Comparison of ENCODE assay signal across 13 cellular contexts in genomic region chrX:154731203-154731602, GRCh38. TPM values are rescaled to one million over a fixed set of nuclear protein-coding genes. Genes with fewer than 3 reads are reported as not detected.
DNase-seq lines count a peak whose midpoint lies in the region; ATAC-seq, FAIRE-seq and TF ChIP-seq lines count a peak whose summit lies in the region.
"Had no signal": no experiment of that assay in that cellular context is flagged by ENCODE, and none has a peak within 500 bp of the region (broad histone marks: within the 10 kb centered on the region; RNA-seq: fewer than 3 reads in every experiment).

No MANE protein-coding gene starts in this region.

- peaks cover 67 to 100% (median 96%) of the 10 kb centered on the region in 10 experiments for H3K4me1 ChIP-seq in BLaER1 treated with 17β-estradiol and CSF1 and Interleukin-3, amounts not matched to agents 10 nM and 100 nM
- H3K4me1 ChIP-seq in CD8-positive, alpha-beta T cell (ENCODE audit: insufficient read depth, low read length), result peaks cover 74% of the 10 kb centered on the region

- H4K20me1 ChIP-seq in BLaER1 treated with 17β-estradiol and CSF1 and Interleukin-3, amounts not matched to agents 10 nM and 100 nM, result no peaks in the 10 kb centered on the region

- H3K4me3 Mint-ChIP-seq in CD8-positive, alpha-beta T cell, result peak overlapping the region; percentile 13
- peak overlapping the region; percentile 70 for H3K4me3 Mint-ChIP-seq in activated T-helper 17 cell treated with anti-CD3 and anti-CD28 coated beads, Interleukin-2, amount 50 U/mL, for 72 hours
- H3K4me3 Mint-ChIP-seq in natural killer cell, result peak overlapping the region; percentile 76
- H3K4me3 Mint-ChIP-seq: activated B cell treated with CpG ODN at 0.5 μM for 24 hours had no signal

- ATAC-seq in CD8-positive, alpha-beta T cell, result peak; percentile 47
- ATAC-seq in activated T-helper 17 cell treated with anti-CD3 and anti-CD28 coated beads, Interleukin-2, amount 50 U/mL, for 72 hours (replicated peaks), result no peak
- peak; percentile 47 to 72 (median 67) for ATAC-seq in natural killer cell
- ATAC-seq in left colon, result no peak

- H3K9ac ChIP-seq in BLaER1 treated with 17β-estradiol and CSF1 and Interleukin-3, amounts not matched to agents 10 nM and 100 nM, result no peak overlapping the region
- H3K9ac ChIP-seq: SK-N-SH had no signal

- TF ChIP-seq CTCF in CD8-positive, alpha-beta T cell (IDR thresholded peaks at IDR 0.05), result no peak
- no peak for TF ChIP-seq CTCF in natural killer cell (IDR thresholded peaks at IDR 0.05)

- peaks cover 0 to 11% (median 0%) of the 10 kb centered on the region in 11 experiments; a peak in 1 of 22 replicates for H3K36me3 ChIP-seq in BLaER1 treated with 17β-estradiol and CSF1 and Interleukin-3, amounts not matched to agents 10 nM and 100 nM
- no peaks in the 10 kb centered on the region for H3K36me3 ChIP-seq in CD8-positive, alpha-beta T cell (ENCODE audit: insufficient read depth, low read length)

- no peaks in the 10 kb centered on the region for H3K27me3 Mint-ChIP-seq in CD8-positive, alpha-beta T cell (ENCODE audit: low read depth)
- H3K27me3 Mint-ChIP-seq in activated T-helper 17 cell treated with anti-CD3 and anti-CD28 coated beads, Interleukin-2, amount 50 U/mL, for 72 hours, result no peaks in the 10 kb centered on the region
- H3K27me3 Mint-ChIP-seq in natural killer cell (ENCODE audit: low read depth in 2 of 2), result no peaks in the 10 kb centered on the region
- H3K27me3 Mint-ChIP-seq: activated B cell treated with CpG ODN at 0.5 μM for 24 hours had no signal

- H3K9me3 ChIP-seq in BLaER1 treated with 17β-estradiol and CSF1 and Interleukin-3, amounts not matched to agents 10 nM and 100 nM (replicated peaks in 1 of 11), result no peaks in the 10 kb centered on the region; a peak in 1 of 22 replicates
- no peaks in the 10 kb centered on the region for H3K9me3 ChIP-seq in CD8-positive, alpha-beta T cell (ENCODE audit: low read length)
- H3K9me3 ChIP-seq: SK-N-SH had no signal

- H3K36me3 Mint-ChIP-seq in CD8-positive, alpha-beta T cell, result no peaks in the 10 kb centered on the region
- no peaks in the 10 kb centered on the region for H3K36me3 Mint-ChIP-seq in activated T-helper 17 cell treated with anti-CD3 and anti-CD28 coated beads, Interleukin-2, amount 50 U/mL, for 72 hours (ENCODE audit: low read depth)
- no peaks in the 10 kb centered on the region for H3K36me3 Mint-ChIP-seq in natural killer cell

- H3K27ac Mint-ChIP-seq in CD8-positive, alpha-beta T cell, result peak overlapping the region; percentile 90
- H3K27ac Mint-ChIP-seq in activated T-helper 17 cell treated with anti-CD3 and anti-CD28 coated beads, Interleukin-2, amount 50 U/mL, for 72 hours, result peak overlapping the region; percentile 69
- peak overlapping the region; percentile 86 to 87 for H3K27ac Mint-ChIP-seq in natural killer cell
- H3K27ac Mint-ChIP-seq: activated B cell treated with CpG ODN at 0.5 μM for 24 hours, progenitor cell of endocrine pancreas had no signal

- peaks cover 99% of the 10 kb centered on the region for H3K4me1 Mint-ChIP-seq in CD8-positive, alpha-beta T cell (ENCODE audit: low read depth)
- peaks cover 61% of the 10 kb centered on the region for H3K4me1 Mint-ChIP-seq in activated T-helper 17 cell treated with anti-CD3 and anti-CD28 coated beads, Interleukin-2, amount 50 U/mL, for 72 hours
- H3K4me1 Mint-ChIP-seq in natural killer cell, result peaks cover 89 to 90% of the 10 kb centered on the region in 2 donors

- peak overlapping the region in 9 of 11 experiments; percentile 8 to 90 (median 75); a peak in 16 of 22 replicates for H3K4me2 ChIP-seq in BLaER1 treated with 17β-estradiol and CSF1 and Interleukin-3, amounts not matched to agents 10 nM and 100 nM

- POLR2A ChIA-PET in CD8-positive, alpha-beta T cell (lab: Charles Lee), result interaction anchor here (1.1 to 2.6 kb wide), 2 partner anchors 12 to 19 kb away, joined by 3 to 11 read pairs; no protein-coding TSS in a partner anchor

- no peak for FAIRE-seq in HTR-8/SVneo (lab: Jason Lieb, UNC)
- FAIRE-seq: G401.6 had no signal

- H3K9me3 Mint-ChIP-seq in CD8-positive, alpha-beta T cell, result no peaks in the 10 kb centered on the region
- H3K9me3 Mint-ChIP-seq in activated T-helper 17 cell treated with anti-CD3 and anti-CD28 coated beads, Interleukin-2, amount 50 U/mL, for 72 hours, result no peaks in the 10 kb centered on the region
- no peaks in the 10 kb centered on the region for H3K9me3 Mint-ChIP-seq in natural killer cell
- H3K9me3 Mint-ChIP-seq: activated B cell treated with CpG ODN at 0.5 μM for 24 hours had no signal

- H3K4me3 ChIP-seq in BLaER1 treated with 17β-estradiol and CSF1 and Interleukin-3, amounts not matched to agents 10 nM and 100 nM, result 0 out of 20 replicates have a peak overlapping the region, but pooled peaks of 1 of the 10 experiments have one; percentile 0
- H3K4me3 ChIP-seq in CD8-positive, alpha-beta T cell (ENCODE audit: low read depth, low read length), result no peak overlapping the region

- intact Hi-C loops in CD8-positive, alpha-beta T cell (cut with DNase I, micrococcal nuclease), result no loop called here
- intact Hi-C loops in natural killer cell (cut with micrococcal nuclease), result no loop called here
- intact Hi-C loops in left colon (cut with DNase I, micrococcal nuclease), result no loop called here

- peak overlapping the region in 9 of 11 experiments; percentile 52 to 95 (median 88); a peak in 14 of 22 replicates for H3K27ac ChIP-seq in BLaER1 treated with 17β-estradiol and CSF1 and Interleukin-3, amounts not matched to agents 10 nM and 100 nM
- peak overlapping the region; percentile 58 for H3K27ac ChIP-seq in CD8-positive, alpha-beta T cell (ENCODE audit: low read depth, low read length)

- DNase-seq in CD8-positive, alpha-beta T cell, result peak in 2 of 7 experiments; percentile 27 to 43
- DNase-seq in natural killer cell, result no peak
- DNase-seq in cerebellum (ENCODE audit: low spot score), result no peak
- no peak for DNase-seq in left colon
- DNase-seq in stimulated activated naive CD4-positive, alpha-beta T cell (lab: John Stamatoyannopoulos, UW), result no peak
- no peak for DNase-seq in HTR-8/SVneo (ENCODE audit: insufficient read length, low spot score)
- DNase-seq: activated B cell treated with CpG ODN at 0.5 μM for 24 hours, anterior cingulate cortex, SK-N-SH had no signal

- CTCF ChIA-PET in CD8-positive, alpha-beta T cell (lab: Charles Lee), result interaction anchor here (4.2 to 10.4 kb wide), 2 partner anchors 12 to 18 kb away, joined by 23 to 110 read pairs; partner anchors contain the start of gene GAB3

- peaks cover 93 to 100% (median 100%) of the 10 kb centered on the region in 11 experiments for H3K27me3 ChIP-seq in BLaER1 treated with 17β-estradiol and CSF1 and Interleukin-3, amounts not matched to agents 10 nM and 100 nM
- H3K27me3 ChIP-seq in CD8-positive, alpha-beta T cell (ENCODE audit: insufficient read depth, low read length), result no peaks in the 10 kb centered on the region

RNA-seq across cellular contexts. Expression of gene GAB3, which starts 19.7 kb away (rescaled TPM):
- 1 to 10 TPM; 5.0 to 5.6 TPM for total RNA-seq in CD8-positive, alpha-beta T cell
- 10 to 100 TPM; 12.1 to 13.5 TPM for total RNA-seq in activated T-helper 17 cell treated with anti-CD3 and anti-CD28 coated beads, Interleukin-2, amount 50 U/mL, for 72 hours
- total RNA-seq in natural killer cell, result 10 to 100 TPM; 55.6 to 89.8 (median 77.4) TPM
- 2.1 TPM for total RNA-seq in cerebellum
- 1 to 10 TPM; 1.2 to 2.3 TPM for total RNA-seq in left colon

RNA-seq across cellular contexts. Expression of gene DKC1, which starts 31.5 kb away (rescaled TPM):
- 10 to 100 TPM; 68.0 to 72.8 TPM for total RNA-seq in CD8-positive, alpha-beta T cell
- total RNA-seq in activated T-helper 17 cell treated with anti-CD3 and anti-CD28 coated beads, Interleukin-2, amount 50 U/mL, for 72 hours, result 100 to 1,000 TPM in 1 of 2 donors, 10 to 100 TPM in 1; 72.8 to 142 TPM
- 10 to 100 TPM; 41.8 to 54.3 (median 53.9) TPM for total RNA-seq in natural killer cell
- 23.0 TPM for total RNA-seq in cerebellum
- total RNA-seq in left colon, result 10 to 100 TPM; 25.6 to 41.6 TPM

Comparison
In these comparisons a context has a peak if more than half of its experiments do, and no peak if none do; other contexts are left out.
1. ATAC-seq: peak in CD8-positive, alpha-beta T cell (single experiment) and natural killer cell (3 of 3); none in activated T-helper 17 cell treated with anti-CD3 and anti-CD28 coated beads, Interleukin-2, amount 50 U/mL, for 72 hours (single experiment) and left colon (single experiment).
2. H3K4me3 Mint-ChIP-seq: peak in every context shown above with its lines; median percentile 76 in natural killer cell; 70 in activated T-helper 17 cell treated with anti-CD3 and anti-CD28 coated beads, Interleukin-2, amount 50 U/mL, for 72 hours; 13 in CD8-positive, alpha-beta T cell.
3. Peak in every context shown above with its lines, with median percentiles within 50 percentile points of each other: H3K27ac Mint-ChIP-seq.